Comparison of ENCODE assay signal across 1 cellular context in the genomic region with DNA sequence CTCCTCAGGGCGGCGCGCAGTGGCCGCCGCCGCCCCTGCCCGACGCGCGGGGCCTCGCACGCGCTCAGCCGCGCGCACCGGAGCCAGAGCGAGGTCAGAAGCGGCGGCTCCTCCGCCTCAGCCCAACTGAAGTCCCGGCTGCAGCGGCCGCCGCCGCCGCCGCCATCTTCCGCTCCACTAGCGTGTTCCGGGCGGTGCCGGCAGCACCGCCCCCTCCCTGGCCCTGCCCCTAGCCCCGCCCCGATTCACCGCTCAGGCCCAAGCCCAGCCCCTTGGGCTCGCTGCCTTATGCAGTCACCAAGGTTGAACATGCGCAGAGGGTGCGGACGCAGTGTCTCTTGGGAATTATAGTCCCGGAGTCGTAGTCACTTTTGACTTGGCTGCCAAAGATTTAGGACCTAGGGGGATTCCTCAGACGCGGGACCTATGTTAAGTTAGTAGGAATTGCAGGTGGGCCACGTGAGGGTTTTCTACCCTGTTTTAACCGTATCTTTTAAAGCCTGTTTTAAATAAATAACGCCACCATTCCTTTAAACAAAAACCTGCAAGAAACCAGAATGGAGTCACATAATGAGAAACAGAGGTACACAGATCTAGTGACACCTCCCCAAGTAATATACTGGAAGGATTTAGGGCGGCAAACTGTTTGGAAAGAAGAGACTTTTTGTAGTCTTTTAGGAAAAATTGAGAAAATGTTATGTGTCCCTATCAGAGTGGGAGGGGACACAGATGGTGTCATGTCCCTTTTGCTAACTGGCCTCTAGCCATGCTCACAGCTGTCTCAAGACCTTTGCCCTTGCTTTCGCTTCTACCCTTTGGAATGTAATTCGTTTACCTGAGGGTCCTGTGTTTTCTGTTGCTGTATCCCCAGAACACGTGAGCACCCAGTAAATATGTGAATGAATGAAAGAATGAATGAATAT.
TF ChIP-seq lines count a peak whose summit lies in the region.

A gene with protein sequence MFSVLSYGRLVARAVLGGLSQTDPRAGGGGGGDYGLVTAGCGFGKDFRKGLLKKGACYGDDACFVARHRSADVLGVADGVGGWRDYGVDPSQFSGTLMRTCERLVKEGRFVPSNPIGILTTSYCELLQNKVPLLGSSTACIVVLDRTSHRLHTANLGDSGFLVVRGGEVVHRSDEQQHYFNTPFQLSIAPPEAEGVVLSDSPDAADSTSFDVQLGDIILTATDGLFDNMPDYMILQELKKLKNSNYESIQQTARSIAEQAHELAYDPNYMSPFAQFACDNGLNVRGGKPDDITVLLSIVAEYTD (minus strand): TSS at position 182 of the 923 bp plus-strand sequence. CDS start 287 bp downstream, outside the sequence.

TF ChIP-seq in HepG2, 621 proteins besides CTCF, POLR2A, EP300 and RAD21 (continued from another document and continues in another):
- TF ChIP-seq ZBTB14 (CRISPR knock-in tag; IDR thresholded peaks at IDR 0.05) (no peak), ZNF788 (CRISPR knock-in tag; IDR thresholded peaks at IDR 0.05; ENCODE audit: borderline replicate concordance) (no peak), HNRNPLL (IDR thresholded peaks at IDR 0.05; ENCODE audit: low read depth, low read length, poor library complexity, severe bottlenecking) (peak; percentile 21), SMAD9 (CRISPR knock-in tag; IDR thresholded peaks at IDR 0.05) (no peak), HDAC6 (IDR thresholded peaks at IDR 0.05; ENCODE audit: low read depth, low read length) (no peak), ZSCAN12 (CRISPR knock-in tag; IDR thresholded peaks at IDR 0.05) (no peak), RFXAP (CRISPR knock-in tag; IDR thresholded peaks at IDR 0.05; ENCODE audit: borderline replicate concordance) (no peak), HCFC1 (IDR thresholded peaks at IDR 0.05; ENCODE audit: low read depth, low read length) (peak; percentile 64; the same call in 1 of the 2 replicates), ZBTB42 (CRISPR knock-in tag; IDR thresholded peaks at IDR 0.05) (no peak), ZNF543 (CRISPR knock-in tag; IDR thresholded peaks at IDR 0.05) (no peak), ZNF75D (CRISPR knock-in tag; IDR thresholded peaks at IDR 0.05; ENCODE audit: borderline replicate concordance) (no peak), ZNF407 (CRISPR knock-in tag; IDR thresholded peaks at IDR 0.05; ENCODE audit: not compliant biosample characterization) (no peak), PHF20 (CRISPR knock-in tag; IDR thresholded peaks at IDR 0.05) (no peak), ATM (IDR thresholded peaks at IDR 0.05; ENCODE audit: borderline replicate concordance) (no peak), MATR3 (CRISPR knock-in tag; IDR thresholded peaks at IDR 0.05) (no peak), ZNF276 (CRISPR knock-in tag; IDR thresholded peaks at IDR 0.05; ENCODE audit: low read depth) (no peak), ZNF382 (CRISPR knock-in tag; IDR thresholded peaks at IDR 0.05; ENCODE audit: borderline replicate concordance) (no peak), FOXC1 (CRISPR knock-in tag; IDR thresholded peaks at IDR 0.05; ENCODE audit: borderline replicate concordance) (no peak), SNAI1 (CRISPR knock-in tag; IDR thresholded peaks at IDR 0.05; ENCODE audit: borderline replicate concordance) (no peak), MXI1 (IDR thresholded peaks at IDR 0.05; ENCODE audit: borderline replicate concordance, low read depth, low read length) (peak; percentile 42; the same call in 1 of the 3 replicates), MYNN (CRISPR knock-in tag; IDR thresholded peaks at IDR 0.05; ENCODE audit: low read depth) (no peak), ZNF354B (CRISPR knock-in tag; IDR thresholded peaks at IDR 0.05) (no peak), TBX3 (IDR thresholded peaks at IDR 0.05; ENCODE audit: borderline replicate concordance) (no peak), JDP2 (CRISPR knock-in tag; IDR thresholded peaks at IDR 0.05; ENCODE audit: borderline replicate concordance) (no peak), ZBTB8A (CRISPR knock-in tag; IDR thresholded peaks at IDR 0.05; ENCODE audit: borderline replicate concordance, low read depth) (no peak), ETV6 (CRISPR knock-in tag; conservative IDR thresholded peaks at IDR 0.05) (no peak), HNRNPUL1 (IDR thresholded peaks at IDR 0.05; ENCODE audit: low read depth, low read length) (no peak), XRCC5 (optimal IDR thresholded peaks at IDR 0.05; ENCODE audit: low read length) (peak; percentile 9), MXD1 (CRISPR knock-in tag; IDR thresholded peaks at IDR 0.05) (no peak), ZNF782 (CRISPR knock-in tag; IDR thresholded peaks at IDR 0.05; ENCODE audit: borderline replicate concordance) (no peak), ZBTB33 (CRISPR knock-in tag; IDR thresholded peaks at IDR 0.05) (no peak), ATF5 (CRISPR knock-in tag; IDR thresholded peaks at IDR 0.05; ENCODE audit: low read depth) (no peak), TFE3 (CRISPR knock-in tag; IDR thresholded peaks at IDR 0.05) (no peak), NPAS2 (CRISPR knock-in tag; IDR thresholded peaks at IDR 0.05; ENCODE audit: borderline replicate concordance) (no peak), ZNF160 (CRISPR knock-in tag; IDR thresholded peaks at IDR 0.05) (no peak), ZNF670 (CRISPR knock-in tag; IDR thresholded peaks at IDR 0.05; ENCODE audit: borderline replicate concordance) (no peak)
- TF ChIP-seq, protein P1, sequence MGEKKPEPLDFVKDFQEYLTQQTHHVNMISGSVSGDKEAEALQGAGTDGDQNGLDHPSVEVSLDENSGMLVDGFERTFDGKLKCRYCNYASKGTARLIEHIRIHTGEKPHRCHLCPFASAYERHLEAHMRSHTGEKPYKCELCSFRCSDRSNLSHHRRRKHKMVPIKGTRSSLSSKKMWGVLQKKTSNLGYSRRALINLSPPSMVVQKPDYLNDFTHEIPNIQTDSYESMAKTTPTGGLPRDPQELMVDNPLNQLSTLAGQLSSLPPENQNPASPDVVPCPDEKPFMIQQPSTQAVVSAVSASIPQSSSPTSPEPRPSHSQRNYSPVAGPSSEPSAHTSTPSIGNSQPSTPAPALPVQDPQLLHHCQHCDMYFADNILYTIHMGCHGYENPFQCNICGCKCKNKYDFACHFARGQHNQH (CRISPR knock-in tag; IDR thresholded peaks at IDR 0.05), result no peak
